In genomic region chr12:130703733-130704375, GRCh38 we compare ENCODE assay signal across 23 cellular contexts. TPM values are rescaled to one million over a fixed set of nuclear protein-coding genes. Genes with fewer than 3 reads are reported as not detected.
"Had no signal": no experiment of that assay in that cellular context is flagged by ENCODE, and none has a peak within 500 bp of the region (broad histone marks: within the 10 kb centered on the region; RNA-seq: fewer than 3 reads in every experiment).

No MANE protein-coding gene starts in this region.

- H3K4me1 ChIP-seq: esophagus muscularis mucosa, prostate gland, upper lobe of right lung had no signal

- H3K36me3 Mint-ChIP-seq: activated naive CD4-positive, alpha-beta T cell treated with anti-CD3 and anti-CD28 coated beads, Interleukin-2, amount 50 U/mL, for 72 hours had no signal

- H3K27me3 ChIP-seq: brain microvascular endothelial cell, upper lobe of right lung had no signal

- H3K36me3 ChIP-seq: brain microvascular endothelial cell, esophagus muscularis mucosa, prostate gland, upper lobe of right lung had no signal

- ATAC-seq: activated CD4-positive, CD25-positive, alpha-beta regulatory T cell treated with anti-CD3 and anti-CD28 coated beads, Interleukin-2, amount 50 U/mL, for 24 hours; activated CD8-positive, alpha-beta T cell treated with anti-CD3 and anti-CD28 coated beads, Interleukin-2, amount 10 ng/mL, durations not matched to agents 7 days and 5 days; activated naive CD4-positive, alpha-beta T cell treated with anti-CD3 and anti-CD28 coated beads, Interleukin-2, amount 50 U/mL, for 72 hours; effector memory CD8-positive, alpha-beta T cell; stimulated activated naive CD8-positive, alpha-beta T cell treated with anti-CD3 and anti-CD28 coated beads, Interleukin-15, Interleukin-2, amounts not matched to agents 100 U/mL and 50 U/mL, for 24 hours; upper lobe of right lung had no signal

- H3K4me1 Mint-ChIP-seq: activated CD4-positive, alpha-beta T cell treated with anti-CD3 and anti-CD28 coated beads, Interleukin-2, amount 10 ng/mL, durations not matched to agents 7 days and 5 days had no signal

- H3K9me3 Mint-ChIP-seq: activated CD4-positive, alpha-beta T cell treated with anti-CD3 and anti-CD28 coated beads, Interleukin-2, amount 10 ng/mL, durations not matched to agents 7 days and 5 days; activated naive CD4-positive, alpha-beta T cell treated with anti-CD3 and anti-CD28 coated beads, Interleukin-2, amount 50 U/mL, for 72 hours; effector memory CD8-positive, alpha-beta T cell had no signal

- H3K4me3 Mint-ChIP-seq: activated CD4-positive, alpha-beta T cell treated with anti-CD3 and anti-CD28 coated beads, Interleukin-2, amount 10 ng/mL, durations not matched to agents 7 days and 5 days; activated CD8-positive, alpha-beta T cell treated with anti-CD3 and anti-CD28 coated beads, Interleukin-2, amount 10 ng/mL, durations not matched to agents 7 days and 5 days; effector memory CD8-positive, alpha-beta T cell; nephron had no signal

- H3K27ac ChIP-seq: brain microvascular endothelial cell, esophagus muscularis mucosa, prostate gland, upper lobe of right lung had no signal

- H3K9me3 ChIP-seq: esophagus muscularis mucosa, prostate gland, upper lobe of right lung had no signal

- H3K4me3 ChIP-seq: esophagus muscularis mucosa, prostate gland, upper lobe of right lung had no signal

- DNase-seq: activated CD4-positive, alpha-beta T cell treated with anti-CD3 and anti-CD28 coated beads, Interleukin-2, amount 10 ng/mL, durations not matched to agents 7 days and 5 days; activated CD8-positive, alpha-beta T cell treated with anti-CD3 and anti-CD28 coated beads, Interleukin-2, amount 10 ng/mL, durations not matched to agents 7 days and 5 days; activated gamma-delta T cell treated with Interleukin-2 at 50 U/mL for 16 hours; aorta; brain microvascular endothelial cell; caudate nucleus; effector memory CD8-positive, alpha-beta T cell; glutamatergic neuron; hippocampal formation; occipital lobe; stimulated activated CD4-positive, alpha-beta T cell treated with anti-CD3 and anti-CD28 coated beads, Interleukin-4, amount 100 ng/mL, for 4 hours; stimulated activated naive CD8-positive, alpha-beta T cell treated with anti-CD3 and anti-CD28 coated beads, Interleukin-15, Interleukin-2, amounts not matched to agents 100 U/mL and 50 U/mL, for 24 hours; T-helper 2 cell; upper lobe of right lung had no signal

- H3K27ac Mint-ChIP-seq: activated CD4-positive, alpha-beta T cell treated with anti-CD3 and anti-CD28 coated beads, Interleukin-2, amount 10 ng/mL, durations not matched to agents 7 days and 5 days; activated CD8-positive, alpha-beta T cell treated with anti-CD3 and anti-CD28 coated beads, Interleukin-2, amount 10 ng/mL, durations not matched to agents 7 days and 5 days; activated naive CD4-positive, alpha-beta T cell treated with anti-CD3 and anti-CD28 coated beads, Interleukin-2, amount 50 U/mL, for 72 hours; effector memory CD8-positive, alpha-beta T cell had no signal

- H3K27me3 Mint-ChIP-seq: activated CD4-positive, alpha-beta T cell treated with anti-CD3 and anti-CD28 coated beads, Interleukin-2, amount 10 ng/mL, durations not matched to agents 7 days and 5 days had no signal

RNA-seq across cellular contexts. Expression of gene RIMBP2, which starts 12.2 kb away (rescaled TPM):
- total RNA-seq: activated CD4-positive, alpha-beta T cell treated with anti-CD3 and anti-CD28 coated beads, Interleukin-2, amount 10 ng/mL, durations not matched to agents 7 days and 5 days; activated CD8-positive, alpha-beta T cell treated with anti-CD3 and anti-CD28 coated beads, Interleukin-2, amount 10 ng/mL, durations not matched to agents 7 days and 5 days; activated naive CD4-positive, alpha-beta T cell treated with anti-CD3 and anti-CD28 coated beads, Interleukin-2, amount 50 U/mL, for 72 hours; dermis microvascular lymphatic vessel endothelial cell; mononuclear cell; myocyte; subcutaneous adipose tissue had no signal
- polyA plus RNA-seq: aorta had no signal
